ENCODE assay signal across 1 cellular context in genomic region chr21:34333150-34333739, GRCh38.
TF ChIP-seq lines count a peak whose summit lies in the region.

No MANE protein-coding gene starts in this region.

TF ChIP-seq in HepG2, 621 proteins besides CTCF, POLR2A, EP300 and RAD21:
- TF ChIP-seq ERF (CRISPR knock-in tag; IDR thresholded peaks at IDR 0.05): no peak
- TF ChIP-seq, protein P1, sequence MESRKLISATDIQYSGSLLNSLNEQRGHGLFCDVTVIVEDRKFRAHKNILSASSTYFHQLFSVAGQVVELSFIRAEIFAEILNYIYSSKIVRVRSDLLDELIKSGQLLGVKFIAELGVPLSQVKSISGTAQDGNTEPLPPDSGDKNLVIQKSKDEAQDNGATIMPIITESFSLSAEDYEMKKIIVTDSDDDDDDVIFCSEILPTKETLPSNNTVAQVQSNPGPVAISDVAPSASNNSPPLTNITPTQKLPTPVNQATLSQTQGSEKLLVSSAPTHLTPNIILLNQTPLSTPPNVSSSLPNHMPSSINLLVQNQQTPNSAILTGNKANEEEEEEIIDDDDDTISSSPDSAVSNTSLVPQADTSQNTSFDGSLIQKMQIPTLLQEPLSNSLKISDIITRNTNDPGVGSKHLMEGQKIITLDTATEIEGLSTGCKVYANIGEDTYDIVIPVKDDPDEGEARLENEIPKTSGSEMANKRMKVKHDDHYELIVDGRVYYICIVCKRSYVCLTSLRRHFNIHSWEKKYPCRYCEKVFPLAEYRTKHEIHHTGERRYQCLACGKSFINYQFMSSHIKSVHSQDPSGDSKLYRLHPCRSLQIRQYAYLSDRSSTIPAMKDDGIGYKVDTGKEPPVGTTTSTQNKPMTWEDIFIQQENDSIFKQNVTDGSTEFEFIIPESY (CRISPR knock-in tag; IDR thresholded peaks at IDR 0.05): peak; percentile 52; the same call in 1 of the 2 replicates
